Comparison of ENCODE assay signal across 13 cellular contexts in genomic region chr11:67291481-67292381, GRCh38. TPM values are rescaled to one million over a fixed set of nuclear protein-coding genes. Genes with fewer than 3 reads are reported as not detected.
DNase-seq lines count a peak whose midpoint lies in the region; ATAC-seq and TF ChIP-seq lines count a peak whose summit lies in the region.
"Had no signal": no experiment of that assay in that cellular context is flagged by ENCODE, and none has a peak within 500 bp of the region (broad histone marks: within the 10 kb centered on the region; RNA-seq: fewer than 3 reads in every experiment).

No MANE protein-coding gene starts in this region.

- H3K27me3 Mint-ChIP-seq in T-helper 17 cell: no peaks in the 10 kb centered on the region

- H3K4me3 ChIP-seq in right cardiac atrium (ENCODE audit: low read length) (no peak overlapping the region), sigmoid colon (no peak overlapping the region)

- no peak for TF ChIP-seq EP300 in sigmoid colon (IDR thresholded peaks at IDR 0.05)

- H3K4me1 Mint-ChIP-seq in T-helper 17 cell: peaks cover 52% of the 10 kb centered on the region

- peak; percentile 7 for DNase-seq in COLO668 (lab: John Stamatoyannopoulos, UW; ENCODE audit: unreplicated experiment)
- DNase-seq in T-helper 17 cell: no peak
- DNase-seq in right cardiac atrium: peak; percentile 18 to 56 (median 54)
- peak; percentile 66 for DNase-seq in sigmoid colon
- DNase-seq in NCI-H69 (lab: John Stamatoyannopoulos, UW): no peak
- DNase-seq: GF-D8, NCI-H2171, stomach had no signal

- peaks cover under 1 to 34% (median 14%) of the 10 kb centered on the region in 4 donors for H3K36me3 ChIP-seq in sigmoid colon
- H3K36me3 ChIP-seq: breast epithelium had no signal

- WGBS in right cardiac atrium: 89% methylated on average over 33 of the region's 33 CpGs
- WGBS in sigmoid colon, 2 donors: 95 to 96% methylated on average over 33 of the region's 33 CpGs

- peak overlapping the region; percentile 95 for H3K4me3 Mint-ChIP-seq in T-helper 17 cell

- H3K27me3 ChIP-seq in right cardiac atrium (ENCODE audit: control insufficient read depth, insufficient read depth): no peaks in the 10 kb centered on the region
- no peaks in the 10 kb centered on the region for H3K27me3 ChIP-seq in sigmoid colon
- H3K27me3 ChIP-seq: breast epithelium, gastroesophageal sphincter, stomach had no signal

- H3K36me3 Mint-ChIP-seq in T-helper 17 cell (ENCODE audit: low read depth): peaks cover 3% of the 10 kb centered on the region

- H3K9me3 ChIP-seq in T-helper 17 cell (ENCODE audit: control insufficient read depth, low read length, poor library complexity, severe bottlenecking) (peaks cover 6% of the 10 kb centered on the region), right cardiac atrium (ENCODE audit: control insufficient read depth, low read length) (no peaks in the 10 kb centered on the region), sigmoid colon (peaks cover 0 to 3% (median 0%) of the 10 kb centered on the region in 4 donors)

- H3K27ac ChIP-seq in right cardiac atrium (ENCODE audit: low read length) (no peak overlapping the region), sigmoid colon (peak overlapping the region in 2 of 4 donors; percentile 95)

- no peak for TF ChIP-seq CTCF in sigmoid colon (IDR thresholded peaks at IDR 0.05)

- ATAC-seq in T-helper 17 cell (no peak), right cardiac atrium (no peak), HG03354 (IDR thresholded peaks at IDR 0.05; ENCODE audit: poor library complexity, severe bottlenecking, unreplicated experiment) (no peak), GM18498 (IDR thresholded peaks at IDR 0.05; ENCODE audit: unreplicated experiment) (no peak)
- ATAC-seq: gastroesophageal sphincter, sciatic nerve had no signal

- peak overlapping the region; percentile 94 for H3K27ac Mint-ChIP-seq in T-helper 17 cell

- intact Hi-C loops in right cardiac atrium (cut with DNase I): no loop called here
- intact Hi-C loops in sigmoid colon (cut with DNase I): no loop called here

- no peak for TF ChIP-seq POLR2A in sigmoid colon (IDR thresholded peaks at IDR 0.05)

- peaks cover 6% of the 10 kb centered on the region for H3K4me1 ChIP-seq in right cardiac atrium (ENCODE audit: control insufficient read depth, insufficient read depth, low read length)
- peaks cover 0 to 57% (median 39%) of the 10 kb centered on the region in 4 donors for H3K4me1 ChIP-seq in sigmoid colon

RNA-seq across cellular contexts. Expression of gene ANKRD13D, which starts 2.6 kb away (rescaled TPM):
- 100 to 1,000 TPM; 174 to 220 TPM for total RNA-seq in T-helper 17 cell
- 10 to 100 TPM; 20.0 to 25.3 (median 22.8) TPM for total RNA-seq in right cardiac atrium
- polyA plus RNA-seq in right cardiac atrium: 18.0 TPM
- total RNA-seq in sigmoid colon: 10 to 100 TPM; 23.9 to 45.7 (median 24.2) TPM
- 10 to 100 TPM in 2 of 3 donors, 1 to 10 TPM in 1; 9.0 to 42.2 (median 16.8) TPM for polyA plus RNA-seq in sigmoid colon

RNA-seq across cellular contexts. Expression of gene SSH3, which starts 11.6 kb away (rescaled TPM):
- total RNA-seq in T-helper 17 cell (10 to 100 TPM; 12.8 to 17.8 TPM), right cardiac atrium (10 to 100 TPM; 23.9 to 25.9 (median 25.1) TPM), sigmoid colon (10 to 100 TPM; 20.0 to 37.7 (median 26.6) TPM)
- polyA plus RNA-seq in right cardiac atrium (14.9 TPM), sigmoid colon (10 to 100 TPM; 15.6 to 39.0 (median 21.3) TPM)

RNA-seq across cellular contexts. Expression of gene GRK2, which starts 25.5 kb away (rescaled TPM):
- 100 to 1,000 TPM; 264 to 276 TPM for total RNA-seq in T-helper 17 cell
- 10 to 100 TPM; 50.4 to 56.5 (median 52.5) TPM for total RNA-seq in right cardiac atrium
- 56.6 TPM for polyA plus RNA-seq in right cardiac atrium
- 10 to 100 TPM; 32.1 to 48.2 (median 38.9) TPM for total RNA-seq in sigmoid colon
- 100 to 1,000 TPM in 1 of 3 donors, 10 to 100 TPM in 2; 88.3 to 152 (median 92.0) TPM for polyA plus RNA-seq in sigmoid colon

Comparison
In these comparisons a context has a peak if more than half of its experiments do, and no peak if none do; other contexts are left out.
1. DNase-seq: peak in COLO668 (single experiment), right cardiac atrium (3 of 3) and sigmoid colon (single experiment); none in T-helper 17 cell (0 of 3) and NCI-H69 (single experiment).
2. RNA of gene GRK2, which starts 25.5 kb away (total RNA-seq): 264 to 276 TPM in T-helper 17 cell; 50.4 to 56.5 TPM in right cardiac atrium and 32.1 to 48.2 TPM in sigmoid colon; every median in the first group is over 4 times any median in the second.